Comparison of ENCODE assay signal across 1 cellular context in the genomic region with DNA sequence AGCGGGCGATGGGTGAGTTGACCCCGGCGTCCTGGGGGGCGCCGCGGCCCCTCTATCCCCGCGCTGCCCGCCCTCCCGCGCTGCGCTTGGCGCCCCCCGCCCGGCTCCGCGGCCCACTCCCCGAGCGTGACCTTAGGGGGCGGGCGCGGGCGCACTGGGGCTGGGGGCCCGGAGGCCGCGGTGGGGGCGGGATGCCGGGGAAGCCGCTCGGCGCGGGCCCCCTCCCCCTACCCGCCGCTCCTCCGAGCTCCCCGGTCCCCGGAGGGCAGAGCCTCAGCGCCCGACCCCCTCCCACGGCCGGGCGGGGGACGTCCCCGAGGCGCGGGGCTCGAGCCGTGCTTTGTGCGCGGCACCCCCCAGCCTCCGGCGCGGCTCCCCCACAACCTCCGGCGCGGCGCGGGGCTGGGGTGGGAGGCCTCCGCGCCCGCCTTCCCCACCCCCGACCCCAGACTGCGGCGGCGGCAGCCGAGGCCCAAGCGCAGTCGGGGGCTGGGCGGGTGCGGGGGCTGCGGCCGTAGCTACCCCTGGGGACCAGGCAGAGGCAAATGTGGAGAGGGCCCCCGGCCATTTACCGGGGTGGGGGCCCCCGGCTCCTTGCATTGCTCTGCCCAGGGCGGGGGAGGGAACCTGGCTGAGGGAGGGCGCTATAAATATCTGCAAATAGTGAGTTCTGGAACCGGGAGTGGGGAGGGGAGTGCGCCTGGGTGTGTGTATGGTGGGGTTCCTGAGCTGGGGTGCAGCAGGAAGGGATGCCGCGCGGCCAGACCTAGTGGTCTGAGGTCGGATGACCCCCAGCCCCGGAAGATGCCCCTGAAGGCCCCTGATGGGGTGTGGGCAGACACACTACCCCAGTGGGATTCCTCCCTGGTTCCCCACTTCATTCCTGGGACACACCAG.
TF ChIP-seq lines count a peak whose summit lies in the region.

No MANE protein-coding gene starts in this region.

TF ChIP-seq in IMR-90, 13 proteins besides CTCF, POLR2A, EP300 and RAD21 (continued from another document):
- no peak for TF ChIP-seq ELK1 (IDR thresholded peaks at IDR 0.05; ENCODE audit: borderline replicate concordance, low read depth, low read length)
- TF ChIP-seq NFE2L2 (IDR thresholded peaks at IDR 0.05; ENCODE audit: low read depth, low read length) = no peak
- TF ChIP-seq BHLHE40 (IDR thresholded peaks at IDR 0.05; ENCODE audit: low read depth, low read length) = no peak
